ENCODE assay signal across 2 cellular contexts in the genomic region with DNA sequence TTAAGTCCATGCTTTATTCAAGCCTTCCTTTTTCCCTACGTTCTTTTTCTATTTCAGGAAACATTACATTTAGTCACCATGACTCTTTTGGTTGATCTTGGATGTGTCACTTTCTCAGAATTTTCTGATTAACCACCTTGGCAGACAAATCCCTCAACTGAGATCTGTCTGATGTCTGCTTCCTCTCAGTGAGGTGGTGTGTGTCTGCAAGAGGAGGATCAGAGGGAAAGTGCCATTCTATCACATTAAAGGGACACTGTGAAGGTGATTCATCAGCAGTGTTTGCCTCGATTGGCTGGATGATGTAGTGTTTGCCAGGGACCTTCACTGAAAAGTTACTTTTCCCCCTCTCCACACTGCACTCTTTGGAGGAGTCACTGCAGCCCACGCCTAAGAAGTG.
TF ChIP-seq lines count a peak whose summit lies in the region.

No MANE protein-coding gene starts in this region.

TF ChIP-seq in endothelial cell of umbilical vein, 7 proteins besides CTCF, POLR2A, EP300 and RAD21:
- TF ChIP-seq FOS (IDR thresholded peaks at IDR 0.05; ENCODE audit: borderline replicate concordance, insufficient read depth, low read length): peak; percentile 61
- TF ChIP-seq, protein P1, sequence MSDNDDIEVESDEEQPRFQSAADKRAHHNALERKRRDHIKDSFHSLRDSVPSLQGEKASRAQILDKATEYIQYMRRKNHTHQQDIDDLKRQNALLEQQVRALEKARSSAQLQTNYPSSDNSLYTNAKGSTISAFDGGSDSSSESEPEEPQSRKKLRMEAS (IDR thresholded peaks at IDR 0.05; ENCODE audit: insufficient read depth, insufficient read length): no peak

TF ChIP-seq in HEK293T, 16 proteins besides CTCF, POLR2A, EP300 and RAD21:
- TF ChIP-seq HDGF (IDR thresholded peaks at IDR 0.05; ENCODE audit: borderline replicate concordance) (no peak), ARNT (IDR thresholded peaks at IDR 0.05) (no peak), FOXM1 (IDR thresholded peaks at IDR 0.05; ENCODE audit: borderline replicate concordance) (no peak), FOXK2 (IDR thresholded peaks at IDR 0.05) (no peak), SUZ12 (IDR thresholded peaks at IDR 0.05) (no peak), L3MBTL2 (conservative IDR thresholded peaks at IDR 0.05) (no peak), LEF1 (IDR thresholded peaks at IDR 0.05; ENCODE audit: borderline replicate concordance) (no peak), CTBP1 (IDR thresholded peaks at IDR 0.05; ENCODE audit: borderline replicate concordance) (no peak)
- TF ChIP-seq, protein P2, sequence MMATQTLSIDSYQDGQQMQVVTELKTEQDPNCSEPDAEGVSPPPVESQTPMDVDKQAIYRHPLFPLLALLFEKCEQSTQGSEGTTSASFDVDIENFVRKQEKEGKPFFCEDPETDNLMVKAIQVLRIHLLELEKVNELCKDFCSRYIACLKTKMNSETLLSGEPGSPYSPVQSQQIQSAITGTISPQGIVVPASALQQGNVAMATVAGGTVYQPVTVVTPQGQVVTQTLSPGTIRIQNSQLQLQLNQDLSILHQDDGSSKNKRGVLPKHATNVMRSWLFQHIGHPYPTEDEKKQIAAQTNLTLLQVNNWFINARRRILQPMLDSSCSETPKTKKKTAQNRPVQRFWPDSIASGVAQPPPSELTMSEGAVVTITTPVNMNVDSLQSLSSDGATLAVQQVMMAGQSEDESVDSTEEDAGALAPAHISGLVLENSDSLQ (IDR thresholded peaks at IDR 0.05): no peak
